In the genomic region with DNA sequence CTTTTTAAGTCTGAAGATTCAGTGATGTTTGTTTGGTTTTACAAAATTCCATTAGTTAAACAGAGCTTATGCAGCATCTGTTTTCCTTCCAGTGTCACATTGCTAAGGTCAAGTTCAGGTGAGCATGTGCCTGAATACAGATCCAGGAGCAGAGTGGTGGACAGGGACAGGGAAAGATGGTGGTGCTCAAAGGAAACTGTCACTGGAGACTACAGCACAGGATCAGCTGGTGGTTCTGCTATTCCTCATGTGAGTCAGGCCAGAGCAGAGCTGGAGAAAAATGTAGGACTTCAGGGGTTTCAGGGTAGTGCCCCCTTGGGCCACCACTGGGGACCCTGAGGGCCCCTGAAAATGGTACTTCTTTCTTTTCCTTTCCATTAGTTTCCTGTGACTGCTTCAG, we compare ENCODE assay signal across 32 cellular contexts.
"Had no signal": no experiment of that assay in that cellular context is flagged by ENCODE, and none has a peak within 500 bp of the region (broad histone marks: within the 10 kb centered on the region; RNA-seq: fewer than 3 reads in every experiment).

No MANE protein-coding gene starts in this region.

- H3K27me3 ChIP-seq: adrenal gland, ascending aorta, body of pancreas, brain microvascular endothelial cell, breast epithelium, cardiac muscle cell had no signal

- H3K4me3 ChIP-seq: adrenal gland, ascending aorta, body of pancreas, breast epithelium, cardiac muscle cell had no signal

- DNase-seq: activated effector memory CD4-positive, alpha-beta T cell treated with anti-CD3 and anti-CD28 coated beads, Interleukin-2, amount 50 U/mL, for 16 hours; activated effector memory CD4-positive, alpha-beta T cell treated with Interleukin-2 at 50 U/mL for 16 hours; activated gamma-delta T cell; activated gamma-delta T cell treated with Interleukin-2 at 50 U/mL for 16 hours; activated naive CD4-positive, alpha-beta T cell; activated naive CD4-positive, alpha-beta T cell treated with anti-CD3 and anti-CD28 coated beads for 36 hours; activated naive CD4-positive, alpha-beta T cell treated with anti-CD3 and anti-CD28 coated beads, Interleukin-2, amount 10 ng/mL, durations not matched to agents 7 days and 5 days; activated naive CD4-positive, alpha-beta T cell treated with anti-CD3 and anti-CD28 coated beads, Interleukin-2, amount 50 U/mL, for 16 hours; activated naive CD4-positive, alpha-beta T cell treated with Interleukin-2 at 50 U/mL for 16 hours; activated naive CD8-positive, alpha-beta T cell treated with anti-CD3 and anti-CD28 coated beads for 36 hours; activated naive CD8-positive, alpha-beta T cell treated with anti-CD3 and anti-CD28 coated beads, Interleukin-2, amount 10 ng/mL, durations not matched to agents 7 days and 5 days; activated naive CD8-positive, alpha-beta T cell treated with anti-CD3 and anti-CD28 coated beads, Interleukin-2, amount 50 U/mL, for 24 hours; activated T-cell treated with anti-CD3 and anti-CD28 coated beads, Interleukin-2, amount 50 U/mL, for 1 hour; activated T-cell treated with anti-CD3 and anti-CD28 coated beads, Interleukin-2, amount 50 U/mL, for 24 hours; activated T-cell treated with anti-CD3 and anti-CD28 coated beads, Interleukin-2, amount 50 U/mL, for 4 hours; activated T-cell treated with anti-CD3 and anti-CD28 coated beads, Interleukin-2, amount 50 U/mL, for 48 hours; activated T-cell treated with anti-CD3 and anti-CD28 coated beads, Interleukin-2, amount 50 U/mL, for 72 hours; adrenal gland; amniotic stem cell; amygdala; anterior cingulate cortex; aorta; body of pancreas; brain microvascular endothelial cell; caudate nucleus; central memory CD4-positive, alpha-beta T cell; cerebellar nuclear complex had no signal

- ATAC-seq: activated naive CD4-positive, alpha-beta T cell treated with anti-CD3 and anti-CD28 coated beads, Interleukin-2, amount 50 U/mL, for 72 hours; activated naive CD8-positive, alpha-beta T cell treated with anti-CD3 and anti-CD28 coated beads, Interleukin-2, amount 50 U/mL, for 24 hours; activated T-cell treated with anti-CD3 and anti-CD28 coated beads, Interleukin-2, amount 50 U/mL, for 4 hours; activated T-cell treated with anti-CD3 and anti-CD28 coated beads, Interleukin-2, amount 50 U/mL, for 72 hours; activated T-helper 17 cell treated with anti-CD3 and anti-CD28 coated beads, Interleukin-2, amount 50 U/mL, for 72 hours; body of pancreas had no signal

- H3K36me3 ChIP-seq: adrenal gland, ascending aorta, brain microvascular endothelial cell, breast epithelium, cardiac muscle cell had no signal

- H3K27ac ChIP-seq: adrenal gland, ascending aorta, body of pancreas, brain microvascular endothelial cell, breast epithelium, cardiac muscle cell had no signal

- H3K9me3 ChIP-seq: adrenal gland, ascending aorta, body of pancreas, breast epithelium had no signal

- H3K4me1 ChIP-seq: adrenal gland, ascending aorta, body of pancreas, breast epithelium had no signal
